ENCODE assay signal across 17 cellular contexts in the genomic region with DNA sequence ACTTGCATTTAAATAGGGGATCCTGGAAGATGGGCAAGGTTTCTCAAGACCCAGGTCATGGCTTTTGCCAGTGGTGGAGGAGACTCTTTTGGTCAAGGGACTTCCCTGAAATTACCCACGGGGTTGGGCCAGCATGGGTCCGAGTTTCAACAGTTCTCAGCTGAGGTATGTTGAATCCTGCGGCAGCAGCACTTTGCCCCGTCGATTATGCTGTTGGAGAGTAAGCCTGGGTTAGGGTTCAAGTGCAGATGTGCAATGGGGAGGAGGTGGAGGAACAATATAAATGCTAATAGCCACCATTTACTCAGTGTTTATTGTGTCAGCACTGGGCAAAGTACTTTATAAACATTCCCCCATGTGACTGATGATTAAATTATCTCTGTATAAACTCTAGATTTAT.
"Had no signal": no experiment of that assay in that cellular context is flagged by ENCODE, and none has a peak within 500 bp of the region (broad histone marks: within the 10 kb centered on the region; RNA-seq: fewer than 3 reads in every experiment).

No MANE protein-coding gene starts in this region.

- H3K9me3 ChIP-seq: esophagus muscularis mucosa, gastroesophageal sphincter, heart left ventricle, lower lobe of right lung had no signal

- H2AFZ ChIP-seq: hepatocyte had no signal

- H3K4me2 ChIP-seq: hepatocyte had no signal

- H3K4me1 ChIP-seq: esophagus muscularis mucosa, foreskin keratinocyte, gastroesophageal sphincter, heart left ventricle, left lung, lower lobe of right lung had no signal

- DNase-seq: dermis blood vessel endothelial cell; dorsolateral prefrontal cortex; effector CD4-positive, alpha-beta T cell; effector memory CD4-positive, alpha-beta T cell; foreskin keratinocyte; heart left ventricle; hypothalamus; left cardiac atrium; left lung; left ventricle myocardium superior; lower lobe of right lung; mesenchymal stem cell; midbrain had no signal

- H3K4me3 ChIP-seq: coronary artery, dorsolateral prefrontal cortex, esophagus muscularis mucosa, gastroesophageal sphincter, heart left ventricle, hepatocyte, left lung, lower lobe of right lung had no signal

- H3K36me3 ChIP-seq: esophagus muscularis mucosa, gastroesophageal sphincter, heart left ventricle, left lung, lower lobe of right lung had no signal

- H3K27me3 ChIP-seq: dorsolateral prefrontal cortex, esophagus muscularis mucosa, foreskin keratinocyte, gastroesophageal sphincter, heart left ventricle, hepatocyte, left lung had no signal

- H3K27ac ChIP-seq: coronary artery, dorsolateral prefrontal cortex, esophagus muscularis mucosa, foreskin keratinocyte, gastroesophageal sphincter, heart left ventricle, left lung, lower lobe of right lung had no signal

- ATAC-seq: foreskin keratinocyte, gastroesophageal sphincter, heart left ventricle, left cardiac atrium, left lung, left ventricle myocardium superior, lower lobe of right lung had no signal

- H3K79me2 ChIP-seq: hepatocyte had no signal
